1 cellular context compared by ENCODE assay signal in the genomic region with DNA sequence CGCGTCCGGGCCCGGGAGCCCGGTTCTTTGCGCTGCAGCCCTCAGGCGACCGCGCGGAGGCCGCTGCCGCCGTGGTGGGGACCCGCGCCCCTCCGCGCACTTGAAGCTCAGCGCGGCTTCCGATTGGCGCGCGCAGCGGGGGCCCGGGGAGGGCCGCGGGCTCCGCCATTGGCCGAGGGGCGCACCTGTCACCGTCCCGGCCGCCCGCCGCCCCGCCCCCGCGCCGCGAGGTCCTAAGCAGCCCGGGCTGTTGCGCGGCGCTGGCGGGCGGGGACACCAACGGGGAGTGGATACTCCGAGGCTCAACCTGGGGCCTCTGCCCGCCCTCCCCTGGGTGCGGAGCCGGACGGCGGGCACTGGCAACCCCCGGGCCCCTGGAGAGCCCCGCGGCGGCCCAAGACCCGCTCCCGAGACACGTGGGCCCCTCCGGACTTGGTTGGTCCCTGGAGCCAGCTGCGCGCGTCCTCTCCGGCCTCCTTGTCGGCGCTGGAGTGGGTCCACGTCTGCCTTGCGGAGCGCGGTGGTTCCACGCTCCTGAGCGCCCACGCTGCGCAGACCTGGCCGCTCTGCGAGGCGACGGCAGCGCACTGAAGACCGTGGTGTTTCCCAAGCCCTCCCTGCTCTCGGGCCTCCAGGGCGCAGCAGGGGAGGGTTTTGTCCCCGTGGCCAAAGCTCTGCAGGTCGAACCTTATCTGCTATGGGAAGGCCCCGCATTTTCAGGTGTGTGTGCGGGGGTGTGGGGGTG.
TF ChIP-seq lines count a peak whose summit lies in the region.

TSS of gene MNX1 (minus strand) at position 76 of the 745 bp plus-strand sequence. CDS start 313 bp downstream, outside the sequence.

TF ChIP-seq in K562, 482 proteins besides CTCF, POLR2A, EP300 and RAD21 (continued from another document and continues in another):
- TF ChIP-seq TBP (optimal IDR thresholded peaks at IDR 0.05; ENCODE audit: low read depth, low read length) (no peak), DACH1 (IDR thresholded peaks at IDR 0.05; ENCODE audit: partially characterized antibody) (no peak), TCF7 (IDR thresholded peaks at IDR 0.05; ENCODE audit: borderline replicate concordance) (no peak), SMARCC2 (IDR thresholded peaks at IDR 0.05; ENCODE audit: low read depth) (no peak), CHD1 (IDR thresholded peaks at IDR 0.05; ENCODE audit: low read length) (no peak), ATF4 (CRISPR knock-in tag; IDR thresholded peaks at IDR 0.05) (no peak), MXI1 (IDR thresholded peaks at IDR 0.05; ENCODE audit: low read depth, low read length) (no peak), E2F1 (CRISPR knock-in tag; IDR thresholded peaks at IDR 0.05) (no peak), ZNF668 (CRISPR knock-in tag; IDR thresholded peaks at IDR 0.05) (no peak), ZBTB34 (CRISPR knock-in tag; IDR thresholded peaks at IDR 0.05) (no peak), ATF6 (CRISPR knock-in tag; IDR thresholded peaks at IDR 0.05) (no peak), NFRKB (IDR thresholded peaks at IDR 0.05; ENCODE audit: low read depth) (no peak), BCL6 (CRISPR knock-in tag; IDR thresholded peaks at IDR 0.05) (no peak), SMARCA5 (IDR thresholded peaks at IDR 0.05) (no peak), PHF20 (IDR thresholded peaks at IDR 0.05; ENCODE audit: partially characterized antibody) (peak; percentile 44), HMGXB4 (CRISPR knock-in tag; IDR thresholded peaks at IDR 0.05) (no peak), ZNF274 (IDR thresholded peaks at IDR 0.05; ENCODE audit: borderline replicate concordance, low read depth, low read length) (no peak), PHTF2 (CRISPR knock-in tag; IDR thresholded peaks at IDR 0.05) (no peak), MTA3 (IDR thresholded peaks at IDR 0.05; ENCODE audit: borderline replicate concordance) (no peak), GTF2F1 (IDR thresholded peaks at IDR 0.05; ENCODE audit: low read depth, low read length) (no peak), ZNF561 (CRISPR knock-in tag; conservative IDR thresholded peaks at IDR 0.05) (no peak), CBX3 (IDR thresholded peaks at IDR 0.05; ENCODE audit: borderline replicate concordance in 1 of 2, low read length in 2 of 2) (no peak), ZMIZ1 (IDR thresholded peaks at IDR 0.05; ENCODE audit: low read depth in 2 of 2, low read length in 2 of 2) (no peak), ETV6 (IDR thresholded peaks at IDR 0.05; ENCODE audit: borderline replicate concordance in 1 of 2, low read depth in 2 of 2, low read length in 1 of 2) (no peak), ETV6 (CRISPR knock-in tag; IDR thresholded peaks at IDR 0.05; ENCODE audit: borderline replicate concordance) (no peak), ZNF583 (CRISPR knock-in tag; IDR thresholded peaks at IDR 0.05) (0 out of 2 replicates have a peak, but pooled peaks have one; percentile 45), GTF2B (IDR thresholded peaks at IDR 0.05; ENCODE audit: extremely low read depth, insufficient read length) (no peak), E2F5 (CRISPR knock-in tag; IDR thresholded peaks at IDR 0.05) (0 out of 2 replicates have a peak, but pooled peaks have one; percentile 78), NFIX (CRISPR knock-in tag; IDR thresholded peaks at IDR 0.05; ENCODE audit: low read depth) (no peak), BRD9 (IDR thresholded peaks at IDR 0.05; ENCODE audit: low read depth, partially characterized antibody) (no peak), SMARCB1 (IDR thresholded peaks at IDR 0.05; ENCODE audit: insufficient read length, low read depth) (no peak), CHD2 (IDR thresholded peaks at IDR 0.05; ENCODE audit: low read depth, low read length) (no peak), NFIC (IDR thresholded peaks at IDR 0.05) (no peak; the same call in 1 of the 2 replicates), UBTF (IDR thresholded peaks at IDR 0.05; ENCODE audit: borderline replicate concordance in 1 of 2, low read depth in 2 of 2, low read length in 2 of 2) (no peak), CTBP1 (IDR thresholded peaks at IDR 0.05; ENCODE audit: borderline replicate concordance) (peak; percentile 91), RNF2 (IDR thresholded peaks at IDR 0.05) (peak; percentile 47; the same call in 1 of the 2 replicates)
- TF ChIP-seq, protein P1, sequence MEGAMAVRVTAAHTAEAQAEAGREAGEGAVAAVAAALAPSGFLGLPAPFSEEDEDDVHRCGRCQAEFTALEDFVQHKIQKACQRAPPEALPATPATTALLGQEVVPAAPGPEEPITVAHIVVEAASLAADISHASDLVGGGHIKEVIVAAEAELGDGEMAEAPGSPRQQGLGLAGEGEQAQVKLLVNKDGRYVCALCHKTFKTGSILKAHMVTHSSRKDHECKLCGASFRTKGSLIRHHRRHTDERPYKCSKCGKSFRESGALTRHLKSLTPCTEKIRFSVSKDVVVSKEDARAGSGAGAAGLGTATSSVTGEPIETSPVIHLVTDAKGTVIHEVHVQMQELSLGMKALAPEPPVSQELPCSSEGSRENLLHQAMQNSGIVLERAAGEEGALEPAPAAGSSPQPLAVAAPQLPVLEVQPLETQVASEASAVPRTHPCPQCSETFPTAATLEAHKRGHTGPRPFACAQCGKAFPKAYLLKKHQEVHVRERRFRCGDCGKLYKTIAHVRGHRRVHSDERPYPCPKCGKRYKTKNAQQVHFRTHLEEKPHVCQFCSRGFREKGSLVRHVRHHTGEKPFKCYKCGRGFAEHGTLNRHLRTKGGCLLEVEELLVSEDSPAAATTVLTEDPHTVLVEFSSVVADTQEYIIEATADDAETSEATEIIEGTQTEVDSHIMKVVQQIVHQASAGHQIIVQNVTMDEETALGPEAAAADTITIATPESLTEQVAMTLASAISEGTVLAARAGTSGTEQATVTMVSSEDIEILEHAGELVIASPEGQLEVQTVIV (CRISPR knock-in tag; IDR thresholded peaks at IDR 0.05; ENCODE audit: borderline replicate concordance): no peak
- TF ChIP-seq, protein P2, sequence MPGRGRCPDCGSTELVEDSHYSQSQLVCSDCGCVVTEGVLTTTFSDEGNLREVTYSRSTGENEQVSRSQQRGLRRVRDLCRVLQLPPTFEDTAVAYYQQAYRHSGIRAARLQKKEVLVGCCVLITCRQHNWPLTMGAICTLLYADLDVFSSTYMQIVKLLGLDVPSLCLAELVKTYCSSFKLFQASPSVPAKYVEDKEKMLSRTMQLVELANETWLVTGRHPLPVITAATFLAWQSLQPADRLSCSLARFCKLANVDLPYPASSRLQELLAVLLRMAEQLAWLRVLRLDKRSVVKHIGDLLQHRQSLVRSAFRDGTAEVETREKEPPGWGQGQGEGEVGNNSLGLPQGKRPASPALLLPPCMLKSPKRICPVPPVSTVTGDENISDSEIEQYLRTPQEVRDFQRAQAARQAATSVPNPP (IDR thresholded peaks at IDR 0.05; ENCODE audit: borderline replicate concordance, insufficient read depth, insufficient read length): no peak
